8 cellular contexts compared by ENCODE assay signal in the genomic region with DNA sequence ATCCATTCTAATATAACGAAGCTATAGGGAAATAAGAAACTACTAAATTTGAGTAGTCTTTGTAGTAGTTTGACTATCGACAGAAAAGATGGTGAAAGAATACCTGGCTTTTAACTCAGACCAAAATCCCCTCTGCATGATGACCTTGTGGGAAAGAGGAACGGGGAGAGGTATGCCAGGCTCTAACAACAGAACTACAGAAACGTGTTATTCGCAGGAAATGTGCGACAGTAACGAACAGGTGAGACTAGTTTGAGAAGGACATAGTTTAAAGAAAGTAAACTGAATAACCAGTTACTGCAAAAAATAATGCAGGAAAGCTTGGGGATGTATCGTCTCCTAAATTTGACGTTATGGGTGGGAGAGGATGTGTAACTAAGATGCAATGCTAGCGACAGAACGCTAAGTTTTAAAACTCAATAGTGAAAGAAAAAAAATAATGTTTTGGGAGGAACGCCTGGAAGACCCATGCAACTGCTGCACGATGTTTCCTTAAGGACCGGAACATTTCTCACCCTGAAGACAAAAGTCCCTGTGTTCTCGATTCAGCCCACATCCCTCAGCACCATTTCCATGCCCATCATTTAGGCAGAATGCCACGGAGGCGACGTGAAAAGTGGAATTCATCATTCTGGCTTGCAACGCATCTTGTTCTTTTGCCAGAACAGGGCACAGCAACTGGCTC. TPM values are rescaled to one million over a fixed set of nuclear protein-coding genes. Genes with fewer than 3 reads are reported as not detected.
DNase-seq lines count a peak whose midpoint lies in the region; ATAC-seq and TF ChIP-seq lines count a peak whose summit lies in the region.

No MANE protein-coding gene starts in this region.

- no peak for TF ChIP-seq POLR2A in testis (IDR thresholded peaks at IDR 0.05)

- ATAC-seq in Right ventricle myocardium superior (ENCODE audit: poor library complexity) (peak; percentile 0), HG03097 (IDR thresholded peaks at IDR 0.05; ENCODE audit: low FRiP score, unreplicated experiment) (no peak)
- no peak for ATAC-seq in activated naive CD8-positive, alpha-beta T cell treated with anti-CD3 and anti-CD28 coated beads, Interleukin-2, amount 50 U/mL, for 24 hours

- 6 to 8% methylated on average over 19 of the region's 19 CpGs for WGBS in testis, 2 donors

- no peaks in the 10 kb centered on the region for H3K36me3 ChIP-seq in kidney epithelial cell (ENCODE audit: control insufficient read depth, insufficient read depth, low read length)
- no peaks in the 10 kb centered on the region for H3K36me3 ChIP-seq in testis (ENCODE audit: low read depth, missing control alignments)

- H3K9me3 Mint-ChIP-seq in activated naive CD8-positive, alpha-beta T cell treated with anti-CD3 and anti-CD28 coated beads, Interleukin-2, amount 50 U/mL, for 24 hours = no peaks in the 10 kb centered on the region

- peak overlapping the region; percentile 100 for H3K27ac Mint-ChIP-seq in activated naive CD8-positive, alpha-beta T cell treated with anti-CD3 and anti-CD28 coated beads, Interleukin-2, amount 50 U/mL, for 24 hours

- peak overlapping the region; percentile 65 for H3K4me3 ChIP-seq in kidney epithelial cell (ENCODE audit: low read depth, low read length)
- H3K4me3 ChIP-seq in testis = peak overlapping the region; percentile 89

- H3K9me3 ChIP-seq in testis = no peaks in the 10 kb centered on the region

- peaks cover 2% of the 10 kb centered on the region for H3K36me3 Mint-ChIP-seq in activated naive CD8-positive, alpha-beta T cell treated with anti-CD3 and anti-CD28 coated beads, Interleukin-2, amount 50 U/mL, for 24 hours (ENCODE audit: low read depth)

- peaks cover 6% of the 10 kb centered on the region for H3K4me1 ChIP-seq in testis

- H3K27ac ChIP-seq in testis = peak overlapping the region; percentile 48 to 70

- DNase-seq in Right ventricle myocardium superior (no peak), cardiac septum (ENCODE audit: low spot score) (no peak), kidney epithelial cell (ENCODE audit: low read depth) (no peak), testis (no peak), NCI-H1048 (lab: John Stamatoyannopoulos, UW) (no peak)
- no peak for DNase-seq in activated naive CD8-positive, alpha-beta T cell treated with anti-CD3 and anti-CD28 coated beads, Interleukin-2, amount 50 U/mL, for 24 hours
- DNase-seq in NK-92 treated with Interleukin-12 subunit alpha and Interleukin-12 subunit beta, amount 100 ng/mL, for 24 hours (lab: John Stamatoyannopoulos, UW) = no peak

- H3K27me3 ChIP-seq in kidney epithelial cell (ENCODE audit: control insufficient read depth, insufficient read depth, low read length) (no peaks in the 10 kb centered on the region), testis (no peaks in the 10 kb centered on the region)

- H3K4me1 Mint-ChIP-seq in activated naive CD8-positive, alpha-beta T cell treated with anti-CD3 and anti-CD28 coated beads, Interleukin-2, amount 50 U/mL, for 24 hours = peaks cover 38% of the 10 kb centered on the region

- peaks cover 5% of the 10 kb centered on the region for H3K27me3 Mint-ChIP-seq in activated naive CD8-positive, alpha-beta T cell treated with anti-CD3 and anti-CD28 coated beads, Interleukin-2, amount 50 U/mL, for 24 hours

- intact Hi-C loops in Right ventricle myocardium superior (cut with DNase I) (loop anchor here (5.0 kb wide), 1 partner anchor 320 kb away; no protein-coding TSS in a partner anchor), cardiac septum (cut with DNase I) (loop anchor here (5.0 kb wide), 3 partner anchors 65 to 320 kb away; a partner anchor contains a TSS), testis (cut with DNase I; ENCODE audit: low total_unique reads) (loop anchor here (10.0 kb wide), 1 partner anchor 318 kb away; no protein-coding TSS in a partner anchor)

- H3K4me3 Mint-ChIP-seq in activated naive CD8-positive, alpha-beta T cell treated with anti-CD3 and anti-CD28 coated beads, Interleukin-2, amount 50 U/mL, for 24 hours = peak overlapping the region; percentile 96

- TF ChIP-seq CTCF in kidney epithelial cell (IDR thresholded peaks at IDR 0.05; ENCODE audit: insufficient read depth, low read length, poor library complexity, severe bottlenecking) (no peak), testis (IDR thresholded peaks at IDR 0.05) (no peak)

RNA-seq across cellular contexts. Expression of a gene that starts 1.6 kb away (rescaled TPM):
- total RNA-seq in Right ventricle myocardium superior = 12.1 TPM
- total RNA-seq in cardiac septum = 32.7 TPM
- 18.9 and 20.7 TPM in 2 replicates for total RNA-seq in kidney epithelial cell
- total RNA-seq in testis = 10 to 100 TPM; 10.6 to 11.5 TPM
- 9.1 TPM for polyA plus RNA-seq in testis (ENCODE audit: insufficient read depth, low read depth, low replicate concordance)
